Comparison of ENCODE assay signal across 25 cellular contexts in genomic region chr3:129918461-129918860, GRCh38.
"Had no signal": no experiment of that assay in that cellular context is flagged by ENCODE, and none has a peak within 500 bp of the region (broad histone marks: within the 10 kb centered on the region; RNA-seq: fewer than 3 reads in every experiment).

No MANE protein-coding gene starts in this region.

- H3K4me1 ChIP-seq: Peyer's patch, SJCRH30 had no signal

- ATAC-seq: K562, Right ventricle myocardium inferior, SK-N-SH treated with all-trans-retinoic acid at 6 μM for 48 hours had no signal

- H3K27me3 ChIP-seq: Peyer's patch, SJCRH30 had no signal

- FAIRE-seq: K562 had no signal

- DNase-seq: Kasumi-1; MV-4-11; NCI-H1048; NCI-H1105; NCI-H1417; NCI-H1436 treated with DMSO at 0.1 percent for 48 hours; NCI-H1694 treated with DMSO at 0.1 percent for 48 hours; NCI-H2029; NCI-H2081 treated with DMSO at 0.1 percent for 48 hours; NCI-H2171; NCI-H226; NCI-H446; NCI-H510A; NCI-H524 treated with DMSO at 0.1 percent for 48 hours; NCI-H69; NCI-H774; NK-92 treated with Interleukin-12 subunit alpha and Interleukin-12 subunit beta, amount 100 ng/mL, for 24 hours; PC-9; SHP77 treated with DMSO at 0.1 percent for 48 hours had no signal

- H2AFZ ChIP-seq: PC-9 had no signal

- H3K9ac ChIP-seq: KMS-11 had no signal

- H3K4me2 ChIP-seq: KMS-11, PC-9 had no signal

- H3K4me3 ChIP-seq: K562, PC-9, Peyer's patch, SJCRH30 had no signal

- H3K27ac ChIP-seq: KMS-11, PC-9, Peyer's patch, SJCRH30 had no signal

- H3K36me3 ChIP-seq: Peyer's patch, SJCRH30 had no signal
